8 cellular contexts compared by ENCODE assay signal in genomic region chr16:89700649-89701424, GRCh38. TPM values are rescaled to one million over a fixed set of nuclear protein-coding genes. Genes with fewer than 3 reads are reported as not detected.
DNase-seq lines count a peak whose midpoint lies in the region; ATAC-seq and TF ChIP-seq lines count a peak whose summit lies in the region.

No MANE protein-coding gene starts in this region.

- WGBS in thyroid gland, 2 donors: 5% methylated on average over 3 to 15 of the region's 78 CpGs

- TF ChIP-seq CTCF in MM.1S (IDR thresholded peaks at IDR 0.05; ENCODE audit: low read length) (peak; percentile 16; the same call in 1 of the 2 replicates), mesothelial cell of epicardium (IDR thresholded peaks at IDR 0.05; ENCODE audit: unreplicated experiment) (no peak), thyroid gland (IDR thresholded peaks at IDR 0.05) (peak in 2 of 6 experiments; percentile 7 to 20)

- H3K9me3 ChIP-seq in MM.1S (replicated peaks; ENCODE audit: insufficient read depth, low read length) (no peaks in the 10 kb centered on the region), thyroid gland (no peaks in the 10 kb centered on the region)
- H3K9me3 ChIP-seq in effector memory CD4-positive, alpha-beta T cell (ENCODE audit: control insufficient read depth, low read length): no peaks in the 10 kb centered on the region

- no peak overlapping the region for H2AFZ ChIP-seq in MM.1S (ENCODE audit: low read length)

- CTCF ChIA-PET in activated CD4-positive, alpha-beta T cell treated with anti-CD3 and anti-CD28 coated beads, Interleukin-2, amount 10 ng/mL, durations not matched to agents 7 days and 5 days (lab: Charles Lee): interaction anchor here (0.9 to 3.7 kb wide), 36 partner anchors 9 to 332 kb away, joined by 3 to 38 read pairs (median 5); partner anchors contain the start of genes CDK10, CHMP1A, MC1R and SPATA33

- H4K20me1 ChIP-seq in MM.1S (ENCODE audit: insufficient read depth, low read length): no peaks in the 10 kb centered on the region

- H3K4me1 ChIP-seq in MM.1S (ENCODE audit: low read length) (0 out of 2 replicates have a peak, but pooled peaks cover 3% of the 10 kb centered on the region), thyroid gland (peaks cover 11 to 20% of the 10 kb centered on the region in 2 donors)
- H3K4me1 ChIP-seq in effector memory CD4-positive, alpha-beta T cell (ENCODE audit: control insufficient read depth, insufficient read depth, low read length, poor library complexity, severe bottlenecking): peaks cover 32% of the 10 kb centered on the region

- peak overlapping the region; percentile 75 for H3K9ac ChIP-seq in MM.1S (ENCODE audit: low read length)

- H3K27ac ChIP-seq in MM.1S (ENCODE audit: low read length): peak overlapping the region; percentile 86
- H3K27ac ChIP-seq in effector memory CD4-positive, alpha-beta T cell (ENCODE audit: insufficient read depth, low read length, poor library complexity, severe bottlenecking): peak overlapping the region; percentile 85
- peak overlapping the region; percentile 70 to 94 (median 75) for H3K27ac ChIP-seq in thyroid gland

- POLR2A ChIA-PET in activated CD4-positive, alpha-beta T cell treated with anti-CD3 and anti-CD28 coated beads, Interleukin-2, amount 10 ng/mL, durations not matched to agents 7 days and 5 days (lab: Charles Lee): no interaction called here

- TF ChIP-seq POLR2A in thyroid gland (IDR thresholded peaks at IDR 0.05): no peak

- no peaks in the 10 kb centered on the region for H3K27me3 Mint-ChIP-seq in activated CD4-positive, alpha-beta T cell treated with anti-CD3 and anti-CD28 coated beads, Interleukin-2, amount 10 ng/mL, durations not matched to agents 7 days and 5 days
- H3K27me3 Mint-ChIP-seq in mesothelial cell of epicardium (ENCODE audit: low read depth): peaks cover 15% of the 10 kb centered on the region

- intact Hi-C loops in thyroid gland (cut with DNase I): loop anchor here (10.0 kb wide), 1 partner anchor 164 kb away; no protein-coding TSS in a partner anchor

- no peaks in the 10 kb centered on the region for H3K27me3 ChIP-seq in MM.1S (replicated peaks; ENCODE audit: insufficient read depth, low read length)
- no peaks in the 10 kb centered on the region for H3K27me3 ChIP-seq in effector memory CD4-positive, alpha-beta T cell (replicated peaks; ENCODE audit: control insufficient read depth, insufficient read depth, low read length, poor library complexity, severe bottlenecking)
- H3K27me3 ChIP-seq in thyroid gland: no peaks in the 10 kb centered on the region

- no peak for ATAC-seq in GM18868 (IDR thresholded peaks at IDR 0.05; ENCODE audit: unreplicated experiment)

- H3F3A ChIP-seq in MM.1S (ENCODE audit: insufficient read depth, low read length): peaks cover 6% of the 10 kb centered on the region; the same call in 1 of the 2 replicates

- H3K4me2 ChIP-seq in MM.1S (ENCODE audit: low read depth, low read length): peak overlapping the region; percentile 78

- peak overlapping the region; percentile 86 for H3K27ac Mint-ChIP-seq in activated CD4-positive, alpha-beta T cell treated with anti-CD3 and anti-CD28 coated beads, Interleukin-2, amount 10 ng/mL, durations not matched to agents 7 days and 5 days
- H3K27ac Mint-ChIP-seq in mesothelial cell of epicardium: peak overlapping the region; percentile 53

- no peaks in the 10 kb centered on the region for H3K9me3 Mint-ChIP-seq in activated CD4-positive, alpha-beta T cell treated with anti-CD3 and anti-CD28 coated beads, Interleukin-2, amount 10 ng/mL, durations not matched to agents 7 days and 5 days
- no peaks in the 10 kb centered on the region for H3K9me3 Mint-ChIP-seq in mesothelial cell of epicardium

- peaks cover 2% of the 10 kb centered on the region for H3K36me3 Mint-ChIP-seq in activated CD4-positive, alpha-beta T cell treated with anti-CD3 and anti-CD28 coated beads, Interleukin-2, amount 10 ng/mL, durations not matched to agents 7 days and 5 days (ENCODE audit: low read depth)
- H3K36me3 Mint-ChIP-seq in mesothelial cell of epicardium: no peaks in the 10 kb centered on the region

- H3K9me2 ChIP-seq in MM.1S (replicated peaks; ENCODE audit: insufficient read depth, low read length): no peaks in the 10 kb centered on the region

- peak overlapping the region; percentile 62 for H3K4me3 ChIP-seq in MM.1S (ENCODE audit: low read length)
- peak overlapping the region; percentile 64 for H3K4me3 ChIP-seq in effector memory CD4-positive, alpha-beta T cell (ENCODE audit: insufficient read depth, low read depth, low read length, poor library complexity, severe bottlenecking)
- peak overlapping the region; percentile 51 to 78 (median 66) for H3K4me3 ChIP-seq in thyroid gland (replicated peaks in 1 of 3)

- no peaks in the 10 kb centered on the region for H3K36me3 ChIP-seq in MM.1S (replicated peaks; ENCODE audit: insufficient read depth, low read length)
- peaks cover 7% of the 10 kb centered on the region for H3K36me3 ChIP-seq in effector memory CD4-positive, alpha-beta T cell (ENCODE audit: control insufficient read depth, insufficient read depth, low read length)
- H3K36me3 ChIP-seq in thyroid gland: no peaks in the 10 kb centered on the region

- peaks cover 30% of the 10 kb centered on the region for H3K4me1 Mint-ChIP-seq in activated CD4-positive, alpha-beta T cell treated with anti-CD3 and anti-CD28 coated beads, Interleukin-2, amount 10 ng/mL, durations not matched to agents 7 days and 5 days
- peaks cover 2% of the 10 kb centered on the region for H3K4me1 Mint-ChIP-seq in mesothelial cell of epicardium

- DNase-seq in activated T-cell treated with anti-CD3 and anti-CD28 coated beads for 1 hour (ENCODE audit: low read depth) (peak; percentile 29), activated T-cell treated with anti-CD3 and anti-CD28 coated beads for 4 hours (no peak), MM.1S (peak; percentile 63), mesothelial cell of epicardium (ENCODE audit: low spot score in 2 of 2, unreplicated experiment in 2 of 2) (peak in 1 of 2 experiments; percentile 67), thyroid gland (peak; percentile 75)
- peak; percentile 55 for DNase-seq in activated CD4-positive, alpha-beta T cell treated with anti-CD3 and anti-CD28 coated beads, Interleukin-2, amount 10 ng/mL, durations not matched to agents 7 days and 5 days
- DNase-seq in effector memory CD4-positive, alpha-beta T cell: peak; percentile 31 to 42 (median 36)

- peak overlapping the region; percentile 74 for H3K4me3 Mint-ChIP-seq in activated CD4-positive, alpha-beta T cell treated with anti-CD3 and anti-CD28 coated beads, Interleukin-2, amount 10 ng/mL, durations not matched to agents 7 days and 5 days
- peak overlapping the region; percentile 70 for H3K4me3 Mint-ChIP-seq in mesothelial cell of epicardium

- no peaks in the 10 kb centered on the region; the same call in 1 of the 2 replicates for H3K79me2 ChIP-seq in MM.1S (ENCODE audit: low read length)

RNA-seq across cellular contexts. Expression of gene SPATA2L, which starts 0.7 kb away (rescaled TPM):
- total RNA-seq in activated CD4-positive, alpha-beta T cell treated with anti-CD3 and anti-CD28 coated beads, Interleukin-2, amount 10 ng/mL, durations not matched to agents 7 days and 5 days: 1 to 10 TPM; 5.3 to 8.0 TPM
- total RNA-seq in mesothelial cell of epicardium (7.5 to 9.5 TPM (median 8.8 TPM) in 3 replicates), thyroid gland (10 to 100 TPM; 22.4 to 31.9 (median 27.7) TPM)

RNA-seq across cellular contexts. Expression of gene CDK10, which starts 14.3 kb away (rescaled TPM):
- total RNA-seq in activated CD4-positive, alpha-beta T cell treated with anti-CD3 and anti-CD28 coated beads, Interleukin-2, amount 10 ng/mL, durations not matched to agents 7 days and 5 days: 10 to 100 TPM; 83.1 to 96.8 TPM
- total RNA-seq in mesothelial cell of epicardium (115 to 130 TPM (median 122 TPM) in 3 replicates), thyroid gland (100 to 1,000 TPM in 1 of 4 donors, 10 to 100 TPM in 3; 88.7 to 109 (median 91.3) TPM)

RNA-seq across cellular contexts. Expression of gene VPS9D1, which starts 19.9 kb away (rescaled TPM):
- total RNA-seq in activated CD4-positive, alpha-beta T cell treated with anti-CD3 and anti-CD28 coated beads, Interleukin-2, amount 10 ng/mL, durations not matched to agents 7 days and 5 days: 10 to 100 TPM; 10.8 to 13.4 TPM
- total RNA-seq in mesothelial cell of epicardium (17.1 to 18.3 TPM (median 17.5 TPM) in 3 replicates), thyroid gland (10 to 100 TPM in 1 of 4 donors, 1 to 10 TPM in 3; 3.1 to 15.6 (median 9.0) TPM)

RNA-seq across cellular contexts. Expression of gene ZNF276, which starts 20.5 kb away (rescaled TPM):
- 10 to 100 TPM; 79.5 to 96.5 TPM for total RNA-seq in activated CD4-positive, alpha-beta T cell treated with anti-CD3 and anti-CD28 coated beads, Interleukin-2, amount 10 ng/mL, durations not matched to agents 7 days and 5 days
- total RNA-seq in mesothelial cell of epicardium (35.0 to 42.2 TPM (median 39.3 TPM) in 3 replicates), thyroid gland (10 to 100 TPM; 21.2 to 38.9 (median 24.9) TPM)

RNA-seq across cellular contexts. Expression of gene SPATA33, which starts 43.2 kb away (rescaled TPM):
- 10 to 100 TPM; 14.5 to 14.8 TPM for total RNA-seq in activated CD4-positive, alpha-beta T cell treated with anti-CD3 and anti-CD28 coated beads, Interleukin-2, amount 10 ng/mL, durations not matched to agents 7 days and 5 days
- 13.5 to 14.7 TPM (median 14.4 TPM) in 3 replicates for total RNA-seq in mesothelial cell of epicardium
- total RNA-seq in thyroid gland: 1 to 10 TPM; 6.0 to 8.9 (median 7.5) TPM
